Comparison of ENCODE assay signal across 8 cellular contexts in the genomic region with DNA sequence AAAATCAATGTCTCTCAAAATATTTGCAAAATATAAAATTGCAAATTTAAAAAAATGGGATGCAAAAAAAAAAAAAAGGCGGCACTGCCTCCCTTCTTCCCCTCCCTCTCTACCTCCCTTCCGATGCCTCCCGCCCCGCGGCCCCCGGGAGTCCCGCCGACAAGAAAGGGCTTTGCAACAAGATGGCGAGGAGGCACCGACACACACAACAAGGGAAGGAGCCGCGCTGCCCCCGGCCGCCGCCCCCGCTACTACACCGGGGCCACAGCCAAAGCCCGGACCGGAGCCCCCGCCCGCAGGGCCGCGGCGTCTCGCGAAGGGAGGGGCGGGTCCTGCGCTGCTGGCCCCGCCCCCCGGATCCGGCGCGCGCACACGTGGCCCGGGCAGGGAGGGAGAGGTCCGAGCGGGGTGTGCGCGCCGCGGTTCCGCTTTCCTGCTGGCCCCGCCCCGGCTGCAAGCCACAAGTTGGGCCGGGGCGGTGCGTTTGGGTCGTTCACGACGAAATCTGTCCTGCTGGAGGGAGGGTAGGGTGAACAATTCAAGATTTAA. TPM values are rescaled to one million over a fixed set of nuclear protein-coding genes. Genes with fewer than 3 reads are reported as not detected.
DNase-seq lines count a peak whose midpoint lies in the region; ATAC-seq, FAIRE-seq and TF ChIP-seq lines count a peak whose summit lies in the region.

A gene with protein sequence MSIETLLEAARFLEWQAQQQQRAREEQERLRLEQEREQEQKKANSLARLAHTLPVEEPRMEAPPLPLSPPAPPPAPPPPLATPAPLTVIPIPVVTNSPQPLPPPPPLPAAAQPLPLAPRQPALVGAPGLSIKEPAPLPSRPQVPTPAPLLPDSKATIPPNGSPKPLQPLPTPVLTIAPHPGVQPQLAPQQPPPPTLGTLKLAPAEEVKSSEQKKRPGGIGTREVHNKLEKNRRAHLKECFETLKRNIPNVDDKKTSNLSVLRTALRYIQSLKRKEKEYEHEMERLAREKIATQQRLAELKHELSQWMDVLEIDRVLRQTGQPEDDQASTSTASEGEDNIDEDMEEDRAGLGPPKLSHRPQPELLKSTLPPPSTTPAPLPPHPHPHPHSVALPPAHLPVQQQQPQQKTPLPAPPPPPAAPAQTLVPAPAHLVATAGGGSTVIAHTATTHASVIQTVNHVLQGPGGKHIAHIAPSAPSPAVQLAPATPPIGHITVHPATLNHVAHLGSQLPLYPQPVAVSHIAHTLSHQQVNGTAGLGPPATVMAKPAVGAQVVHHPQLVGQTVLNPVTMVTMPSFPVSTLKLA (minus strand): TSS at position 184 of the 549 bp plus-strand sequence. CDS start 348 bp downstream, outside the sequence.

- H3K36me3 ChIP-seq in left ventricle myocardium inferior (no peaks in the 10 kb centered on the region), prostate gland (no peaks in the 10 kb centered on the region)

- H3K27me3 ChIP-seq in left ventricle myocardium inferior (ENCODE audit: low read depth) (no peaks in the 10 kb centered on the region), prostate gland (replicated peaks; ENCODE audit: insufficient read depth) (no peaks in the 10 kb centered on the region)

- no peaks in the 10 kb centered on the region for H3K9me3 ChIP-seq in left ventricle myocardium inferior (replicated peaks)
- H3K9me3 ChIP-seq in prostate gland: no peaks in the 10 kb centered on the region

- TF ChIP-seq CTCF in left ventricle myocardium inferior (IDR thresholded peaks at IDR 0.05; ENCODE audit: borderline replicate concordance) (peak; percentile 19), prostate gland (IDR thresholded peaks at IDR 0.05) (peak in 2 of 4 experiments; percentile 34 to 47)

- peak; percentile 39 for ATAC-seq in HG02763 (IDR thresholded peaks at IDR 0.05; ENCODE audit: unreplicated experiment)

- peak; percentile 84 for DNase-seq in GM12892 (ENCODE audit: insufficient read length)
- DNase-seq in NCI-H1436 (lab: John Stamatoyannopoulos, UW): peak; percentile 93
- DNase-seq in T-helper 1 cell: peak; percentile 89 to 95 (median 91)
- peak; percentile 91 for DNase-seq in amniotic epithelial cell (ENCODE audit: low read depth)
- peak; percentile 94 for DNase-seq in left ventricle myocardium inferior
- peak; percentile 94 for DNase-seq in prostate gland (ENCODE audit: low spot score)
- peak; percentile 96 for DNase-seq in ureter (ENCODE audit: low spot score)

- H3K27ac ChIP-seq in left ventricle myocardium inferior (replicated peaks) (peak within 1 kb of the TSS; percentile 99), prostate gland (peak within 1 kb of the TSS; percentile 97 to 99)

- no peak for FAIRE-seq in GM12892 (lab: Jason Lieb, UNC)

- H3K4me3 ChIP-seq in left ventricle myocardium inferior (peak within 1 kb of the TSS; percentile 87), prostate gland (peak within 1 kb of the TSS; percentile 92 to 94)

- intact Hi-C loops in left ventricle myocardium inferior (cut with micrococcal nuclease): no loop called here
- intact Hi-C loops in prostate gland (cut with DNase I): no loop called here

- H3K4me1 ChIP-seq in left ventricle myocardium inferior: peaks cover 85% of the 10 kb centered on the region
- peaks cover 31% of the 10 kb centered on the region for H3K4me1 ChIP-seq in prostate gland (replicated peaks)

- peak; percentile 54; the same call in 1 of the 2 replicates for TF ChIP-seq POLR2A in GM12892 (IDR thresholded peaks at IDR 0.05; ENCODE audit: low read depth, low read length)
- peak; percentile 91 for TF ChIP-seq POLR2A in prostate gland (IDR thresholded peaks at IDR 0.05)

- WGBS in prostate gland: under 1% methylated on average over 38 of the region's 51 CpGs

RNA-seq across cellular contexts. Expression of the gene that starts here (rescaled TPM):
- 4.7 TPM for polyA plus RNA-seq in GM12892 (2012; ENCODE audit: missing spikeins)
- total RNA-seq in left ventricle myocardium inferior (9.9 TPM), prostate gland (10 to 100 TPM; 14.8 to 32.0 TPM), ureter (47.4 TPM)

Comparison
In these comparisons a context has a peak if more than half of its experiments do, and no peak if none do; other contexts are left out.
1. Peak in every context shown above with its lines: DNase-seq, ATAC-seq, H3K4me3 ChIP-seq and H3K27ac ChIP-seq.